ENCODE assay signal across 8 cellular contexts in genomic region chr17:42760652-42761581, GRCh38. TPM values are rescaled to one million over a fixed set of nuclear protein-coding genes. Genes with fewer than 3 reads are reported as not detected.
DNase-seq lines count a peak whose midpoint lies in the region; ATAC-seq and TF ChIP-seq lines count a peak whose summit lies in the region.

RAMP2 (plus strand) TSS chr17:42761227; CDS start chr17:42761262, 35 bp downstream.

- TF ChIP-seq CTCF in GM06990 (IDR thresholded peaks at IDR 0.05; ENCODE audit: insufficient read depth, low read length, poor library complexity, severe bottlenecking) (no peak), upper lobe of left lung (IDR thresholded peaks at IDR 0.05) (peak in 3 of 6 experiments; percentile 8 to 24 (median 13))

- DNase-seq in GM06990 (ENCODE audit: extremely low read depth, insufficient read length) (peak; percentile 44), NCI-H69 (lab: John Stamatoyannopoulos, UW) (peak; percentile 74), mesenteric fat pad (ENCODE audit: low spot score) (no peak), upper lobe of left lung (peak in 1 of 2 donors; percentile 91), NCI-H1048 (lab: John Stamatoyannopoulos, UW) (no peak)
- DNase-seq in effector memory CD4-positive, alpha-beta T cell, result no peak
- no peak for DNase-seq in activated CD4-positive, alpha-beta T cell treated with anti-CD3 and anti-CD28 coated beads, Interleukin-2, amount 50 U/mL, for 1 hour

- peaks cover 9% of the 10 kb centered on the region for H3K4me1 ChIP-seq in effector memory CD4-positive, alpha-beta T cell (ENCODE audit: control insufficient read depth, insufficient read depth, low read length, poor library complexity, severe bottlenecking)
- H3K4me1 ChIP-seq in upper lobe of left lung, result peaks cover 14 to 32% (median 21%) of the 10 kb centered on the region in 4 donors

- H3K27me3 ChIP-seq in GM06990 (replicated peaks; ENCODE audit: control insufficient read depth, insufficient read depth, low read length) (no peaks in the 10 kb centered on the region), upper lobe of left lung (peaks cover 0 to 16% (median 3%) of the 10 kb centered on the region in 4 donors)
- peaks cover 36% of the 10 kb centered on the region for H3K27me3 ChIP-seq in effector memory CD4-positive, alpha-beta T cell (replicated peaks; ENCODE audit: control insufficient read depth, insufficient read depth, low read length, poor library complexity, severe bottlenecking)

- peak in 1 of 2 donors; percentile 82 for ATAC-seq in upper lobe of left lung (ENCODE audit: low FRiP score in 2 of 2)
- ATAC-seq in HG03571 (IDR thresholded peaks at IDR 0.05; ENCODE audit: unreplicated experiment), result no peak

- H3K27ac ChIP-seq in effector memory CD4-positive, alpha-beta T cell (ENCODE audit: insufficient read depth, low read length, poor library complexity, severe bottlenecking), result no peak within 1 kb of the TSS
- peak within 1 kb of the TSS; percentile 74 to 92 (median 85) for H3K27ac ChIP-seq in upper lobe of left lung

- TF ChIP-seq EP300 in upper lobe of left lung (IDR thresholded peaks at IDR 0.05), result no peak

- no peaks in the 10 kb centered on the region for H3K9me3 ChIP-seq in effector memory CD4-positive, alpha-beta T cell (ENCODE audit: control insufficient read depth, low read length)
- no peaks in the 10 kb centered on the region for H3K9me3 ChIP-seq in upper lobe of left lung

- H3K4me3 ChIP-seq in GM06990 (replicated peaks; ENCODE audit: low read depth, low read length) (peak within 1 kb of the TSS; percentile 29), upper lobe of left lung (peak within 1 kb of the TSS; percentile 44 to 64 (median 58))
- H3K4me3 ChIP-seq in effector memory CD4-positive, alpha-beta T cell (ENCODE audit: insufficient read depth, low read depth, low read length, poor library complexity, severe bottlenecking), result peak within 1 kb of the TSS; percentile 37

- no peaks in the 10 kb centered on the region for H3K36me3 ChIP-seq in GM06990 (ENCODE audit: control insufficient read depth, insufficient read depth, low read length)
- no peaks in the 10 kb centered on the region for H3K36me3 ChIP-seq in effector memory CD4-positive, alpha-beta T cell (ENCODE audit: control insufficient read depth, insufficient read depth, low read length)
- no peaks in the 10 kb centered on the region for H3K36me3 ChIP-seq in upper lobe of left lung

- 7 to 13% methylated on average over 12 to 45 of the region's 92 CpGs for WGBS in upper lobe of left lung, 2 donors

- TF ChIP-seq POLR2A in upper lobe of left lung (IDR thresholded peaks at IDR 0.05), result peak in 1 of 4 donors; percentile 37

RNA-seq across cellular contexts. Expression of gene RAMP2, which starts in this region (rescaled TPM):
- 58.2 TPM for total RNA-seq in mesenteric fat pad
- total RNA-seq in upper lobe of left lung, result 100 to 1,000 TPM in 1 of 6 donors, 10 to 100 TPM in 4, not detected in 1; 12.2 to 120 (median 55.8) TPM

Comparison
In these comparisons a context has a peak if more than half of its experiments do, and no peak if none do; other contexts are left out.
1. DNase-seq: peak in GM06990 (single experiment) and NCI-H69 (single experiment); none in effector memory CD4-positive, alpha-beta T cell (0 of 3), mesenteric fat pad (single experiment), NCI-H1048 (single experiment) and activated CD4-positive, alpha-beta T cell treated with anti-CD3 and anti-CD28 coated beads, Interleukin-2, amount 50 U/mL, for 1 hour (single experiment).
2. Peak in every context shown above with its lines, with median percentiles within 50 percentile points of each other: H3K4me3 ChIP-seq.